In genomic region chr3:46349484-46350261, GRCh38 we compare ENCODE assay signal across 8 cellular contexts. TPM values are rescaled to one million over a fixed set of nuclear protein-coding genes. Genes with fewer than 3 reads are reported as not detected.
DNase-seq lines count a peak whose midpoint lies in the region; ATAC-seq and TF ChIP-seq lines count a peak whose summit lies in the region.
"Had no signal": no experiment of that assay in that cellular context is flagged by ENCODE, and none has a peak within 500 bp of the region (broad histone marks: within the 10 kb centered on the region; RNA-seq: fewer than 3 reads in every experiment).

No MANE protein-coding gene starts in this region.

- DNase-seq in NB4 (ENCODE audit: low read depth) (peak; percentile 71), mucosa of descending colon (no peak), NCI-H510A treated with DMSO at 0.1 percent for 48 hours (lab: John Stamatoyannopoulos, UW) (no peak), MG63 (no peak)

- H3K9me3 ChIP-seq in mucosa of descending colon (no peaks in the 10 kb centered on the region), MG63 (no peaks in the 10 kb centered on the region)
- H3K9me3 ChIP-seq: tibial nerve had no signal

- no peaks in the 10 kb centered on the region for H3K4me1 ChIP-seq in mucosa of descending colon (ENCODE audit: low read depth)

- no peaks in the 10 kb centered on the region for H3K27me3 ChIP-seq in MG63

- intact Hi-C loops in mucosa of descending colon (cut with DNase I, micrococcal nuclease), result no loop called here

- no peak overlapping the region for H3K4me3 ChIP-seq in NB4 (ENCODE audit: low read depth, low read length)
- H3K4me3 ChIP-seq in mucosa of descending colon, result no peak overlapping the region
- H3K4me3 ChIP-seq in MG63, result no peak overlapping the region
- H3K4me3 ChIP-seq: tibial nerve had no signal

- no peak for TF ChIP-seq POLR2A in NB4 (IDR thresholded peaks at IDR 0.05; ENCODE audit: extremely low read depth, insufficient read length)

- H3K36me3 ChIP-seq in mucosa of descending colon (ENCODE audit: low read depth), result no peaks in the 10 kb centered on the region
- H3K36me3 ChIP-seq in MG63, result no peaks in the 10 kb centered on the region
- H3K36me3 ChIP-seq: tibial nerve had no signal

- TF ChIP-seq CTCF in NB4 (IDR thresholded peaks at IDR 0.05; ENCODE audit: low read depth, low read length) (no peak), mucosa of descending colon (IDR thresholded peaks at IDR 0.05) (no peak)

- peak; percentile 85 for ATAC-seq in GM19035 (IDR thresholded peaks at IDR 0.05; ENCODE audit: unreplicated experiment)
- ATAC-seq in HG02642 (IDR thresholded peaks at IDR 0.05; ENCODE audit: poor library complexity, unreplicated experiment), result peak; percentile 67
- peak; percentile 49 for ATAC-seq in mucosa of descending colon
- no peak for ATAC-seq in HG03457 (IDR thresholded peaks at IDR 0.05; ENCODE audit: unreplicated experiment)

RNA-seq across cellular contexts. Expression of gene CCR2, which starts 4.2 kb away (rescaled TPM):
- total RNA-seq in mucosa of descending colon, result 1 to 10 TPM; 1.2 to 3.4 (median 2.2) TPM
- total RNA-seq in MG63 (2014; rRNA removed; shearing (Covaris generic); ENCODE audit: low replicate concordance), result not detected in 2 replicates

RNA-seq across cellular contexts. Expression of gene CCR5, which starts 21.1 kb away (rescaled TPM):
- 1 to 10 TPM; 1.9 to 3.4 (median 2.4) TPM for total RNA-seq in mucosa of descending colon
- total RNA-seq in MG63 (2014; rRNA removed; shearing (Covaris generic); ENCODE audit: low replicate concordance), result not detected in 2 replicates

RNA-seq across cellular contexts. Expression of gene CCRL2, which starts 57.4 kb away (rescaled TPM):
- 10 to 100 TPM; 10.2 to 23.3 (median 15.7) TPM for total RNA-seq in mucosa of descending colon
- not detected in 2 replicates for total RNA-seq in MG63 (2014; rRNA removed; shearing (Covaris generic); ENCODE audit: low replicate concordance)
